13 cellular contexts compared by ENCODE assay signal in genomic region chr3:177694951-177695350, GRCh38.
"Had no signal": no experiment of that assay in that cellular context is flagged by ENCODE, and none has a peak within 500 bp of the region (broad histone marks: within the 10 kb centered on the region; RNA-seq: fewer than 3 reads in every experiment).

No MANE protein-coding gene starts in this region.

- H3K27ac ChIP-seq: right lobe of liver, testis, upper lobe of right lung had no signal

- ATAC-seq: esophagus mucosa; stimulated activated naive CD8-positive, alpha-beta T cell treated with anti-CD3 and anti-CD28 coated beads, Interleukin-15, amount 100 ng/mL, for 72 hours; upper lobe of right lung had no signal

- H3K36me3 ChIP-seq: breast epithelium, right lobe of liver, spleen, upper lobe of right lung had no signal

- H3K4me1 ChIP-seq: breast epithelium, right lobe of liver, testis, upper lobe of right lung had no signal

- H3K27me3 ChIP-seq: breast epithelium, right lobe of liver, spleen, testis, upper lobe of right lung had no signal

- H3K27me3 Mint-ChIP-seq: activated CD4-positive, alpha-beta T cell treated with anti-CD3 and anti-CD28 coated beads, Interleukin-2, amount 10 ng/mL, durations not matched to agents 7 days and 5 days; activated naive CD8-positive, alpha-beta T cell treated with anti-CD3 and anti-CD28 coated beads, Interleukin-2, amount 10 ng/mL, durations not matched to agents 7 days and 5 days; stimulated activated naive CD8-positive, alpha-beta T cell treated with anti-CD3 and anti-CD28 coated beads, Interleukin-15, amount 100 ng/mL, for 72 hours had no signal

- H3K9me3 Mint-ChIP-seq: endodermal cell had no signal

- H3K4me3 Mint-ChIP-seq: activated CD4-positive, alpha-beta T cell treated with anti-CD3 and anti-CD28 coated beads, Interleukin-2, amount 10 ng/mL, durations not matched to agents 7 days and 5 days; activated naive CD8-positive, alpha-beta T cell treated with anti-CD3 and anti-CD28 coated beads, Interleukin-2, amount 10 ng/mL, durations not matched to agents 7 days and 5 days; endodermal cell; neural crest cell; stimulated activated naive CD8-positive, alpha-beta T cell treated with anti-CD3 and anti-CD28 coated beads, Interleukin-15, amount 100 ng/mL, for 72 hours had no signal

- DNase-seq: activated CD4-positive, alpha-beta T cell treated with anti-CD3 and anti-CD28 coated beads, Interleukin-2, amount 10 ng/mL, durations not matched to agents 7 days and 5 days; activated naive CD4-positive, alpha-beta T cell; activated naive CD8-positive, alpha-beta T cell treated with anti-CD3 and anti-CD28 coated beads, Interleukin-2, amount 10 ng/mL, durations not matched to agents 7 days and 5 days; aorta; endodermal cell; right lobe of liver; spleen; stimulated activated naive CD8-positive, alpha-beta T cell treated with anti-CD3 and anti-CD28 coated beads, Interleukin-15, amount 100 ng/mL, for 72 hours; testis; upper lobe of right lung had no signal

- H3K4me3 ChIP-seq: breast epithelium, right lobe of liver, spleen, testis, upper lobe of right lung had no signal

- H3K36me3 Mint-ChIP-seq: activated naive CD8-positive, alpha-beta T cell treated with anti-CD3 and anti-CD28 coated beads, Interleukin-2, amount 10 ng/mL, durations not matched to agents 7 days and 5 days had no signal

- H3K9me3 ChIP-seq: breast epithelium, right lobe of liver, spleen, testis, upper lobe of right lung had no signal

- H3K27ac Mint-ChIP-seq: activated CD4-positive, alpha-beta T cell treated with anti-CD3 and anti-CD28 coated beads, Interleukin-2, amount 10 ng/mL, durations not matched to agents 7 days and 5 days; activated naive CD8-positive, alpha-beta T cell treated with anti-CD3 and anti-CD28 coated beads, Interleukin-2, amount 10 ng/mL, durations not matched to agents 7 days and 5 days; endodermal cell; stimulated activated naive CD8-positive, alpha-beta T cell treated with anti-CD3 and anti-CD28 coated beads, Interleukin-15, amount 100 ng/mL, for 72 hours had no signal
